11 cellular contexts compared by ENCODE assay signal in the genomic region with DNA sequence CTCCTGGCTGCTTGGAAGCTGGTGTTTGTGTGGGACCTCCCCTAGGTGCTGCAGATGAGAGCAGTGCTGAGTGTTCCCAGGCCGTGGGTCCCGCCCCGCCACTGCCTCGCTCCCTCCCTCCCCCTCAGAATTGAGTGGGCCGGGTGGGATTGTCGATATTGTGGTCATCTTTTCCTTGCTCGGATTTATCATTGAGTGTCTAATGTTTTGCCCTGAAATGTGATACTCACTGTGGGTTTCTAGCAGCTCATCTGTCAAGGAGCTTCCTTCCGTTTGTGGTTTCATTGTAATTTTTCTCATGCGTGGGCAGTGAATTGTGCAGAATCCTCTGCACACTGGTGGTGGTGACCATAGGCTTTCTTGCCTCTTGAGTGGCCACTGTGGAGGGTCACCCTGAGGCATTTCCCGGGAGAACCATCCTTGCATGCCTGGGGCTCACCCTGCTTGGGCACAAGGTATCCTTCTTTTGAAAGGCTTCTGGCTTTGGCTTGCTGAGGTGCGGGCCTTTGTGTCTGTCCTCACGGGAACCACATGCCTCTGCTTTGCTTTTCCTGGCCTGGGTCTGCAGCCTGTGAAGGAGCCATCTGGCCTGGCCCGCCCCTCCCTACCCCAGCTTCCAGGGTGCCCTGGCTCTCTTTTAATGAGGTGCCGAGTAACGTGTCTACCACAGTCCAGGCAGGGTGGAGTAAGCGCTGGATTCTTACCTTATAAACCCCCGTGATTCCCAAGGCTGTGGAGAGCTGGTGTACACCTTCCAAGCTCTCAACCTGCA. TPM values are rescaled to one million over a fixed set of nuclear protein-coding genes. Genes with fewer than 3 reads are reported as not detected.
DNase-seq lines count a peak whose midpoint lies in the region; ATAC-seq and TF ChIP-seq lines count a peak whose summit lies in the region.
"Had no signal": no experiment of that assay in that cellular context is flagged by ENCODE, and none has a peak within 500 bp of the region (broad histone marks: within the 10 kb centered on the region; RNA-seq: fewer than 3 reads in every experiment).

No MANE protein-coding gene starts in this region.

- H3K9ac ChIP-seq in BLaER1 = peak overlapping the region; percentile 20
- H3K9ac ChIP-seq in neural progenitor cell = no peak overlapping the region

- DNase-seq in KBM-7 = peak; percentile 37
- DNase-seq in activated T-helper 9 cell treated with anti-CD3 and anti-CD28 coated beads, Interleukin-2, amount 50 U/mL, for 16 hours (ENCODE audit: low read depth) = peak; percentile 18
- DNase-seq in naive B cell = no peak
- DNase-seq in neural progenitor cell (ENCODE audit: low spot score) = no peak
- no peak for DNase-seq in NCI-H187 (lab: John Stamatoyannopoulos, UW)
- no peak for DNase-seq in NCI-H1930 (lab: John Stamatoyannopoulos, UW)

- peaks cover 0 to 4% (median 0%) of the 10 kb centered on the region in 3 donors for H3K27me3 Mint-ChIP-seq in naive B cell
- H3K27me3 Mint-ChIP-seq in neural progenitor cell (ENCODE audit: insufficient read depth, low read depth) = no peaks in the 10 kb centered on the region
- H3K27me3 Mint-ChIP-seq: IgD-negative memory B cell had no signal

- H3F3A ChIP-seq in neural progenitor cell (ENCODE audit: low read depth) = no peaks in the 10 kb centered on the region

- H3K36me3 Mint-ChIP-seq in naive B cell (peaks cover 12 to 16% of the 10 kb centered on the region in 2 donors), neural progenitor cell (peaks cover 39% of the 10 kb centered on the region)

- H4K20me1 ChIP-seq in BLaER1 = peaks cover 97% of the 10 kb centered on the region
- H4K20me1 ChIP-seq in neural progenitor cell (ENCODE audit: low read depth) = peaks cover 12% of the 10 kb centered on the region

- H3K9me3 Mint-ChIP-seq in naive B cell (no peaks in the 10 kb centered on the region), neural progenitor cell (peaks cover 8% of the 10 kb centered on the region)
- H3K9me3 Mint-ChIP-seq: dendritic cell treated with granulocyte-macrophage colony-stimulating factor and Interleukin-4, amounts not matched to agents 40 ng/mL and 50 ng/mL, for 4 days; IgD-negative memory B cell had no signal

- peak overlapping the region in 6 of 8 donors; percentile 22 to 74 (median 56) for H3K4me3 Mint-ChIP-seq in naive B cell
- no peak overlapping the region for H3K4me3 Mint-ChIP-seq in neural progenitor cell
- H3K4me3 Mint-ChIP-seq: dendritic cell treated with granulocyte-macrophage colony-stimulating factor and Interleukin-4, amounts not matched to agents 40 ng/mL and 50 ng/mL, for 4 days had no signal

- no peak overlapping the region for H2AFZ ChIP-seq in neural progenitor cell (replicated peaks)

- peak overlapping the region in 1 of 6 donors; percentile 44 for H3K27ac Mint-ChIP-seq in naive B cell
- H3K27ac Mint-ChIP-seq in neural progenitor cell = no peak overlapping the region
- H3K27ac Mint-ChIP-seq: dendritic cell treated with granulocyte-macrophage colony-stimulating factor and Interleukin-4, amounts not matched to agents 40 ng/mL and 50 ng/mL, for 4 days; IgD-negative memory B cell had no signal

- H3K4me3 ChIP-seq in BLaER1 = 0 out of 2 replicates have a peak overlapping the region, but pooled peaks have one; percentile 14
- no peak overlapping the region for H3K4me3 ChIP-seq in neural progenitor cell

- H3K36me3 ChIP-seq in BLaER1 (peaks cover 42% of the 10 kb centered on the region), neural progenitor cell (no peaks in the 10 kb centered on the region)

- H3K27ac ChIP-seq in BLaER1 (peak overlapping the region; percentile 32; the same call in 1 of the 2 replicates), neural progenitor cell (no peak overlapping the region)

- ATAC-seq in naive B cell (ENCODE audit: low read depth in 2 of 2) (no peak), GM19395 (IDR thresholded peaks at IDR 0.05; ENCODE audit: unreplicated experiment) (no peak)

- H3K4me2 ChIP-seq in BLaER1 (peak overlapping the region; percentile 88), neural progenitor cell (no peak overlapping the region)

- H3K4me1 Mint-ChIP-seq in naive B cell (peaks cover 21 to 34% (median 27%) of the 10 kb centered on the region in 3 donors), neural progenitor cell (peaks cover 32% of the 10 kb centered on the region)

- H3K9me3 ChIP-seq in BLaER1 (no peaks in the 10 kb centered on the region), neural progenitor cell (ENCODE audit: low read depth) (no peaks in the 10 kb centered on the region)

- H3K79me2 ChIP-seq in neural progenitor cell (ENCODE audit: low read depth) = peaks cover 29% of the 10 kb centered on the region

- H3K27me3 ChIP-seq in BLaER1 (no peaks in the 10 kb centered on the region), neural progenitor cell (no peaks in the 10 kb centered on the region)

- in situ Hi-C loops in KBM-7 (cut with MboI; ENCODE audit: low pct_unique_long_range_greater_than_20kb, low sequenced_read_pairs) = no loop called here

- TF ChIP-seq CTCF in neural progenitor cell (IDR thresholded peaks at IDR 0.05) = no peak

- H3K4me1 ChIP-seq in BLaER1 (peaks cover 87% of the 10 kb centered on the region), neural progenitor cell (no peaks in the 10 kb centered on the region)

RNA-seq across cellular contexts. Expression of a gene that starts 25.6 kb away (rescaled TPM):
- 10 to 100 TPM in 5 of 6 donors, 1 to 10 TPM in 1; 7.8 to 14.2 (median 12.3) TPM for polyA plus RNA-seq in naive B cell (ENCODE audit: low read depth in 6 of 6)
- 4.7 and 17.1 TPM in 2 replicates for total RNA-seq in neural progenitor cell (ENCODE audit: low replicate concordance)

RNA-seq across cellular contexts. Expression of a gene that starts 44.7 kb away (rescaled TPM):
- polyA plus RNA-seq in naive B cell (ENCODE audit: low read depth in 6 of 6) = 100 to 1,000 TPM; 220 to 346 (median 303) TPM
- 0.09 TPM in 1 of 2 replicates, not detected in the other for total RNA-seq in neural progenitor cell (ENCODE audit: low replicate concordance)
- total RNA-seq: G401 had no signal

Comparison
In these comparisons a context has a peak if more than half of its experiments do, and no peak if none do; other contexts are left out.
1. DNase-seq: peak in KBM-7 (single experiment) and activated T-helper 9 cell treated with anti-CD3 and anti-CD28 coated beads, Interleukin-2, amount 50 U/mL, for 16 hours (single experiment); none in naive B cell (single experiment), neural progenitor cell (single experiment), NCI-H187 (0 of 2) and NCI-H1930 (0 of 2).